In genomic region chr1:161505892-161506173, GRCh38 we compare ENCODE assay signal across 1 cellular context.
TF ChIP-seq lines count a peak whose summit lies in the region.

No MANE protein-coding gene starts in this region.

TF ChIP-seq in K562, 482 proteins besides CTCF, POLR2A, EP300 and RAD21:
- TF ChIP-seq LCOR (CRISPR knock-in tag; IDR thresholded peaks at IDR 0.05): no peak
- TF ChIP-seq CREB1 (IDR thresholded peaks at IDR 0.05): no peak
- no peak for TF ChIP-seq CREB1 (CRISPR knock-in tag; IDR thresholded peaks at IDR 0.05)
- no peak for TF ChIP-seq FOXP4 (CRISPR knock-in tag; IDR thresholded peaks at IDR 0.05; ENCODE audit: borderline replicate concordance)
- TF ChIP-seq ZNF316 (IDR thresholded peaks at IDR 0.05): peak; percentile 51; the same call in 1 of the 2 replicates
- TF ChIP-seq ARID2 (IDR thresholded peaks at IDR 0.05): no peak
- no peak for TF ChIP-seq ZNF778 (CRISPR knock-in tag; IDR thresholded peaks at IDR 0.05)
- TF ChIP-seq ZNF586 (CRISPR knock-in tag; conservative IDR thresholded peaks at IDR 0.05): no peak
- peak; percentile 14; the same call in 1 of the 2 replicates for TF ChIP-seq POLR2G (IDR thresholded peaks at IDR 0.05; ENCODE audit: low read depth, low read length)
- TF ChIP-seq AFF4 (CRISPR knock-in tag; IDR thresholded peaks at IDR 0.05): peak; percentile 22; the same call in 1 of the 2 replicates
- TF ChIP-seq ETV6 (IDR thresholded peaks at IDR 0.05; ENCODE audit: borderline replicate concordance in 1 of 2, low read depth in 2 of 2, low read length in 1 of 2): no peak
- no peak for TF ChIP-seq ETV6 (CRISPR knock-in tag; IDR thresholded peaks at IDR 0.05; ENCODE audit: borderline replicate concordance)
- no peak for TF ChIP-seq FOXA3 (CRISPR knock-in tag; conservative IDR thresholded peaks at IDR 0.05 in 1 of 2, IDR thresholded peaks at IDR 0.05 in 1 of 2)
- TF ChIP-seq RBFOX2 (IDR thresholded peaks at IDR 0.05; ENCODE audit: low read depth, low read length): peak; percentile 32; the same call in 1 of the 2 replicates
